Comparison of ENCODE assay signal across 21 cellular contexts in genomic region chr2:184125867-184126266, GRCh38.
"Had no signal": no experiment of that assay in that cellular context is flagged by ENCODE, and none has a peak within 500 bp of the region (broad histone marks: within the 10 kb centered on the region; RNA-seq: fewer than 3 reads in every experiment).

No MANE protein-coding gene starts in this region.

- H2AFZ ChIP-seq: parathyroid adenoma had no signal

- H3K4me3 ChIP-seq: coronary artery, gastroesophageal sphincter, stomach, suprapubic skin, tibial nerve had no signal

- DNase-seq: activated CD4-positive, alpha-beta T cell treated with anti-CD3 and anti-CD28 coated beads, Interleukin-2, amount 10 ng/mL, durations not matched to agents 7 days and 5 days; activated CD4-positive, CD25-positive, alpha-beta regulatory T cell treated with anti-CD3 and anti-CD28 coated beads, Interleukin-2, amount 50 U/mL, for 72 hours; activated CD8-positive, alpha-beta memory T cell treated with anti-CD3 and anti-CD28 coated beads, Interleukin-2, amount 10 ng/mL, durations not matched to agents 7 days and 5 days; activated CD8-positive, alpha-beta T cell treated with anti-CD3 and anti-CD28 coated beads for 36 hours; activated gamma-delta T cell treated with Interleukin-2 at 50 U/mL for 16 hours; aorta; head of caudate nucleus; right cardiac atrium; stimulated activated CD4-positive, alpha-beta T cell treated with anti-CD3 and anti-CD28 coated beads, Interleukin-1b, Interleukin-23, amount 100 ng/mL, for 48 hours; stomach; WERI-Rb-1 had no signal

- H3K27me3 ChIP-seq: gastroesophageal sphincter, stomach, suprapubic skin, tibial nerve had no signal

- H3K4me3 Mint-ChIP-seq: activated CD4-positive, alpha-beta T cell treated with anti-CD3 and anti-CD28 coated beads, Interleukin-2, amount 10 ng/mL, durations not matched to agents 7 days and 5 days; activated CD8-positive, alpha-beta memory T cell treated with anti-CD3 and anti-CD28 coated beads, Interleukin-2, amount 10 ng/mL, durations not matched to agents 7 days and 5 days; activated CD8-positive, alpha-beta T cell treated with anti-CD3 and anti-CD28 coated beads for 36 hours; activated naive CD4-positive, alpha-beta T cell treated with anti-CD3 and anti-CD28 coated beads, Interleukin-2, amount 50 U/mL, for 24 hours; nephron; stimulated activated effector memory CD8-positive, alpha-beta T cell treated with anti-CD3 and anti-CD28 coated beads, Interleukin-12 subunit alpha, Interleukin-12 subunit beta, amount 100 ng/mL, for 72 hours; T-helper 2 cell treated with Interferon-gamma antibody and Interleukin-4, amounts not matched to agents 5 μg/mL and 100 μg/mL, for 36 hours had no signal

- H3K27me3 Mint-ChIP-seq: activated CD4-positive, alpha-beta T cell treated with anti-CD3 and anti-CD28 coated beads, Interleukin-2, amount 10 ng/mL, durations not matched to agents 7 days and 5 days; activated CD8-positive, alpha-beta memory T cell treated with anti-CD3 and anti-CD28 coated beads, Interleukin-2, amount 10 ng/mL, durations not matched to agents 7 days and 5 days; activated CD8-positive, alpha-beta T cell treated with anti-CD3 and anti-CD28 coated beads for 36 hours; activated naive CD4-positive, alpha-beta T cell treated with anti-CD3 and anti-CD28 coated beads, Interleukin-2, amount 50 U/mL, for 24 hours had no signal

- H3K27ac ChIP-seq: coronary artery, epithelial cell of prostate, gastroesophageal sphincter, parathyroid adenoma, stomach, suprapubic skin, tibial nerve, WERI-Rb-1 had no signal

- H3K4me1 ChIP-seq: gastroesophageal sphincter, parathyroid adenoma, stomach, suprapubic skin, tibial nerve had no signal

- H3K9me3 Mint-ChIP-seq: activated CD8-positive, alpha-beta T cell treated with anti-CD3 and anti-CD28 coated beads for 36 hours; nephron had no signal

- H3K36me3 Mint-ChIP-seq: activated CD8-positive, alpha-beta memory T cell treated with anti-CD3 and anti-CD28 coated beads, Interleukin-2, amount 10 ng/mL, durations not matched to agents 7 days and 5 days; activated naive CD4-positive, alpha-beta T cell treated with anti-CD3 and anti-CD28 coated beads, Interleukin-2, amount 50 U/mL, for 24 hours; stimulated activated effector memory CD8-positive, alpha-beta T cell treated with anti-CD3 and anti-CD28 coated beads, Interleukin-12 subunit alpha, Interleukin-12 subunit beta, amount 100 ng/mL, for 72 hours had no signal

- H3K36me3 ChIP-seq: gastroesophageal sphincter, stomach, suprapubic skin, tibial nerve, WERI-Rb-1 had no signal

- H3K79me2 ChIP-seq: parathyroid adenoma had no signal

- H3K4me1 Mint-ChIP-seq: activated CD4-positive, alpha-beta T cell treated with anti-CD3 and anti-CD28 coated beads, Interleukin-2, amount 10 ng/mL, durations not matched to agents 7 days and 5 days; activated CD8-positive, alpha-beta memory T cell treated with anti-CD3 and anti-CD28 coated beads, Interleukin-2, amount 10 ng/mL, durations not matched to agents 7 days and 5 days; activated naive CD4-positive, alpha-beta T cell treated with anti-CD3 and anti-CD28 coated beads, Interleukin-2, amount 50 U/mL, for 24 hours; nephron; stimulated activated effector memory CD8-positive, alpha-beta T cell treated with anti-CD3 and anti-CD28 coated beads, Interleukin-12 subunit alpha, Interleukin-12 subunit beta, amount 100 ng/mL, for 72 hours had no signal

- ATAC-seq: activated CD8-positive, alpha-beta memory T cell treated with anti-CD3 and anti-CD28 coated beads, Interleukin-2, amount 10 ng/mL, durations not matched to agents 7 days and 5 days; activated CD8-positive, alpha-beta T cell treated with anti-CD3 and anti-CD28 coated beads for 36 hours; gastroesophageal sphincter; right cardiac atrium; stimulated activated effector memory CD8-positive, alpha-beta T cell treated with anti-CD3 and anti-CD28 coated beads, Interleukin-12 subunit alpha, Interleukin-12 subunit beta, amount 100 ng/mL, for 72 hours had no signal

- H3K27ac Mint-ChIP-seq: activated CD4-positive, alpha-beta T cell treated with anti-CD3 and anti-CD28 coated beads, Interleukin-2, amount 10 ng/mL, durations not matched to agents 7 days and 5 days; activated CD8-positive, alpha-beta memory T cell treated with anti-CD3 and anti-CD28 coated beads, Interleukin-2, amount 10 ng/mL, durations not matched to agents 7 days and 5 days; activated CD8-positive, alpha-beta T cell treated with anti-CD3 and anti-CD28 coated beads for 36 hours; activated naive CD4-positive, alpha-beta T cell treated with anti-CD3 and anti-CD28 coated beads, Interleukin-2, amount 50 U/mL, for 24 hours; nephron; stimulated activated effector memory CD8-positive, alpha-beta T cell treated with anti-CD3 and anti-CD28 coated beads, Interleukin-12 subunit alpha, Interleukin-12 subunit beta, amount 100 ng/mL, for 72 hours; T-helper 2 cell treated with Interferon-gamma antibody and Interleukin-4, amounts not matched to agents 5 μg/mL and 100 μg/mL, for 36 hours had no signal
